In the genomic region with DNA sequence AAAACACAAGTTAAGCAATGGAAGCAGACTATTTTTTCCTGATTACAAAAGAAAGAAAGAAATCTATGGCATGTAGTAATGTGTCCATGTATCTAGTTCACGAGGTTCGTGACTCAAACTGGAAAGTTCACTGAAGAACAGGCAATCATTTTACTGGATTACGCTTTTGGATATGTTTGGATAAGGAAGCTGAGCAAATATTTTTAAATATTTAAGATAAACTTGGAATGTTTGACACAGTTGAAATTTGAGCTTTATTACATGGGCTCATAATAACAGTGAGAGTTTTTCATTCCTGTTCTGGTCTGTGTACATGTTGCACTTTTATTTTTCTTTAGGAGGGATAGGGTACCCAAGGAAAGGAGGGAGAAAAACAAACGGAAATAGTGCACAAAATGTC, we compare ENCODE assay signal across 12 cellular contexts.
A peak's percentile ranks its signal among the peaks of the same experiment; 100 is the strongest.
DNase-seq lines count a peak whose midpoint lies in the region; ATAC-seq, FAIRE-seq and TF ChIP-seq lines count a peak whose summit lies in the region.
"Had no signal": no experiment of that assay in that cellular context is flagged by ENCODE, and none has a peak within 500 bp of the region (broad histone marks: within the 10 kb centered on the region; RNA-seq: fewer than 3 reads in every experiment).

No MANE protein-coding gene starts in this region.

- no peak overlapping the region for H3K27ac ChIP-seq in SK-N-SH (ENCODE audit: low read depth in 2 of 2, low read length in 1 of 2)
- peak overlapping the region; percentile 72 for H3K27ac ChIP-seq in astrocyte (ENCODE audit: low read depth, low read length)
- H3K27ac ChIP-seq in kidney (ENCODE audit: low read depth in 2 of 2, low read length in 2 of 2): no peak overlapping the region
- H3K27ac ChIP-seq in thoracic aorta: peak overlapping the region; percentile 42 to 45

- peaks cover 16% of the 10 kb centered on the region for H3K4me1 Mint-ChIP-seq in astrocyte (ENCODE audit: low read depth, unreplicated experiment)
- no peaks in the 10 kb centered on the region for H3K4me1 Mint-ChIP-seq in T-helper 2 cell treated with Interferon-gamma antibody and Interleukin-4, amounts not matched to agents 5 μg/mL and 100 μg/mL, for 36 hours (ENCODE audit: low read depth)

- POLR2A ChIA-PET in SK-N-SH (lab: Yijun Ruan, JAX): no interaction called here

- no peaks in the 10 kb centered on the region for H3K36me3 ChIP-seq in SK-N-SH (replicated peaks in 1 of 2; ENCODE audit: control insufficient read depth in 1 of 2, insufficient read depth in 2 of 2, low read length in 1 of 2)
- H3K36me3 ChIP-seq in astrocyte (ENCODE audit: insufficient read depth, low read length): no peaks in the 10 kb centered on the region
- H3K36me3 ChIP-seq in kidney (ENCODE audit: control insufficient read depth in 1 of 2, insufficient read depth in 2 of 2, low read length in 2 of 2): no peaks in the 10 kb centered on the region
- no peaks in the 10 kb centered on the region for H3K36me3 ChIP-seq in thoracic aorta

- no peak for TF ChIP-seq RAD21 in SK-N-SH (IDR thresholded peaks at IDR 0.05; ENCODE audit: low read length)

- H3K4me1 ChIP-seq in SK-N-SH (ENCODE audit: control insufficient read depth in 1 of 2, insufficient read depth in 2 of 2, low read depth in 1 of 2, low read length in 1 of 2) (peaks cover 0 to 5% of the 10 kb centered on the region in 2 experiments; a peak in 1 of 4 replicates), astrocyte (ENCODE audit: insufficient read depth, low read length) (peaks cover 24% of the 10 kb centered on the region), kidney (ENCODE audit: control insufficient read depth in 1 of 2, insufficient read depth in 1 of 2, low read depth in 1 of 2, low read length in 2 of 2) (no peaks in the 10 kb centered on the region), thoracic aorta (ENCODE audit: control insufficient read depth in 1 of 2, low read depth in 2 of 2) (peaks cover 14 to 46% of the 10 kb centered on the region in 2 donors)

- no peak overlapping the region for H3K4me2 ChIP-seq in SK-N-SH
- peak overlapping the region; percentile 1 for H3K4me2 ChIP-seq in astrocyte (ENCODE audit: low read length)

- H3K27me3 Mint-ChIP-seq in astrocyte (ENCODE audit: low read depth, unreplicated experiment): no peaks in the 10 kb centered on the region
- H3K27me3 Mint-ChIP-seq in T-helper 2 cell treated with Interferon-gamma antibody and Interleukin-4, amounts not matched to agents 5 μg/mL and 100 μg/mL, for 36 hours (ENCODE audit: low read depth): no peaks in the 10 kb centered on the region
- H3K27me3 Mint-ChIP-seq: natural killer cell treated with Interleukin-12 subunit alpha and Interleukin-12 subunit beta and Interleukin-15 and Interleukin-18, amount 100 ng/mL, for 72 hours had no signal

- H2AFZ ChIP-seq in SK-N-SH (ENCODE audit: low read depth) (no peak overlapping the region), astrocyte (ENCODE audit: low read depth, low read length) (no peak overlapping the region)

- H3K9me3 Mint-ChIP-seq in astrocyte (ENCODE audit: unreplicated experiment): peaks cover 3% of the 10 kb centered on the region
- no peaks in the 10 kb centered on the region for H3K9me3 Mint-ChIP-seq in T-helper 2 cell treated with Interferon-gamma antibody and Interleukin-4, amounts not matched to agents 5 μg/mL and 100 μg/mL, for 36 hours

- H3K4me3 ChIP-seq in SK-N-SH (ENCODE audit: low read depth in 2 of 2, low read length in 1 of 2) (no peak overlapping the region), astrocyte (ENCODE audit: insufficient read depth, low read depth, low read length) (no peak overlapping the region), kidney (ENCODE audit: low read length in 2 of 2) (no peak overlapping the region), thoracic aorta (peak overlapping the region; percentile 19)

- no peak overlapping the region for H3K27ac Mint-ChIP-seq in astrocyte (ENCODE audit: unreplicated experiment)
- no peak overlapping the region for H3K27ac Mint-ChIP-seq in T-helper 2 cell treated with Interferon-gamma antibody and Interleukin-4, amounts not matched to agents 5 μg/mL and 100 μg/mL, for 36 hours
- H3K27ac Mint-ChIP-seq: natural killer cell treated with Interleukin-12 subunit alpha and Interleukin-12 subunit beta and Interleukin-15 and Interleukin-18, amount 100 ng/mL, for 72 hours had no signal

- H3K9ac ChIP-seq in SK-N-SH (no peak overlapping the region), astrocyte (ENCODE audit: low read length) (peak overlapping the region; percentile 48), kidney (ENCODE audit: low read length in 2 of 2) (no peak overlapping the region)

- H4K20me1 ChIP-seq in SK-N-SH (ENCODE audit: insufficient read depth) (no peaks in the 10 kb centered on the region), astrocyte (ENCODE audit: insufficient read depth, low read length) (no peaks in the 10 kb centered on the region)

- no peaks in the 10 kb centered on the region for H3K36me3 Mint-ChIP-seq in astrocyte (ENCODE audit: low read depth, unreplicated experiment)
- no peaks in the 10 kb centered on the region for H3K36me3 Mint-ChIP-seq in T-helper 2 cell treated with Interferon-gamma antibody and Interleukin-4, amounts not matched to agents 5 μg/mL and 100 μg/mL, for 36 hours (ENCODE audit: low read depth)
- H3K36me3 Mint-ChIP-seq: natural killer cell treated with Interleukin-12 subunit alpha and Interleukin-12 subunit beta and Interleukin-15 and Interleukin-18, amount 100 ng/mL, for 72 hours had no signal

- no peaks in the 10 kb centered on the region for H3K27me3 ChIP-seq in SK-N-SH (ENCODE audit: insufficient read depth)
- H3K27me3 ChIP-seq in astrocyte (ENCODE audit: insufficient read depth, low read length): no peaks in the 10 kb centered on the region
- no peaks in the 10 kb centered on the region for H3K27me3 ChIP-seq in thoracic aorta (replicated peaks; ENCODE audit: insufficient read depth)

- H3F3A ChIP-seq in SK-N-SH (replicated peaks; ENCODE audit: insufficient read depth): no peaks in the 10 kb centered on the region

- 64% methylated on average over 4 of the region's 4 CpGs for WGBS in SK-N-SH (ENCODE audit: low lambda C conversion rate)

- ATAC-seq in SK-N-SH treated with all-trans-retinoic acid at 6 μM for 48 hours: no peak
- no peak for ATAC-seq in thoracic aorta (ENCODE audit: insufficient number of reproducible peaks, low FRiP score, low read depth)
- ATAC-seq: HCT116; natural killer cell treated with Interleukin-12 subunit alpha and Interleukin-12 subunit beta and Interleukin-15 and Interleukin-18, amount 100 ng/mL, for 72 hours had no signal

- TF ChIP-seq CTCF in SK-N-SH (IDR thresholded peaks at IDR 0.05) (no peak), astrocyte (IDR thresholded peaks at IDR 0.05; ENCODE audit: insufficient read depth, low read depth, low read length) (no peak), kidney (IDR thresholded peaks at IDR 0.05; ENCODE audit: borderline replicate concordance, extremely low read depth, insufficient read depth) (no peak), thoracic aorta (IDR thresholded peaks at IDR 0.05) (no peak)

- no peak overlapping the region for H3K4me3 Mint-ChIP-seq in astrocyte (ENCODE audit: unreplicated experiment)
- no peak overlapping the region for H3K4me3 Mint-ChIP-seq in T-helper 2 cell treated with Interferon-gamma antibody and Interleukin-4, amounts not matched to agents 5 μg/mL and 100 μg/mL, for 36 hours
- H3K4me3 Mint-ChIP-seq: natural killer cell treated with Interleukin-12 subunit alpha and Interleukin-12 subunit beta and Interleukin-15 and Interleukin-18, amount 100 ng/mL, for 72 hours had no signal

- FAIRE-seq in astrocyte (lab: Jason Lieb, UNC) (no peak), kidney (lab: Jason Lieb, UNC) (peak; percentile 37)

- H3K9me2 ChIP-seq in SK-N-SH: no peaks in the 10 kb centered on the region

- DNase-seq in SK-N-SH: no peak
- DNase-seq in astrocyte (ENCODE audit: low read depth): peak; percentile 75
- no peak for DNase-seq in kidney
- no peak for DNase-seq in thoracic aorta (ENCODE audit: low spot score)
- DNase-seq in GOT3 (lab: John Stamatoyannopoulos, UW): no peak
- DNase-seq in T-helper 2 cell treated with Interferon-gamma antibody and Interleukin-4, amounts not matched to agents 5 μg/mL and 100 μg/mL, for 36 hours (ENCODE audit: low spot score): no peak
- DNase-seq in cortex of kidney (lab: John Stamatoyannopoulos, UW): no peak
- DNase-seq: activated T-cell treated with anti-CD3 and anti-CD28 coated beads, Interleukin-2, amount 50 U/mL, for 1 hour; NCI-H187 had no signal

- CTCF ChIA-PET in SK-N-SH (lab: Yijun Ruan, JAX): interaction anchor here (0.5 to 0.6 kb wide), 2 partner anchors 698 to 1881 kb away, joined by 3 read pairs; no protein-coding TSS in a partner anchor

- TF ChIP-seq EP300 in SK-N-SH (IDR thresholded peaks at IDR 0.05; ENCODE audit: borderline replicate concordance in 1 of 2, low read depth in 1 of 2, low read length in 1 of 2): no peak

- H3K79me2 ChIP-seq in SK-N-SH (ENCODE audit: insufficient read depth): no peaks in the 10 kb centered on the region
- no peaks in the 10 kb centered on the region for H3K79me2 ChIP-seq in astrocyte (ENCODE audit: insufficient read depth, low read length)

- intact Hi-C loops in kidney (cut with DNase I): no loop called here

- no peaks in the 10 kb centered on the region for H3K9me3 ChIP-seq in SK-N-SH
- H3K9me3 ChIP-seq in astrocyte (ENCODE audit: insufficient read depth, low read depth, low read length): no peaks in the 10 kb centered on the region
- H3K9me3 ChIP-seq in kidney (ENCODE audit: control insufficient read depth in 1 of 2, low read length in 2 of 2): no peaks in the 10 kb centered on the region
- no peaks in the 10 kb centered on the region for H3K9me3 ChIP-seq in thoracic aorta

TF ChIP-seq in SK-N-SH treated with all-trans-retinoic acid at 6 μM for 48 hours, 23 proteins besides CTCF, POLR2A, EP300 and RAD21:
- TF ChIP-seq ISL1 (CRISPR knock-in tag; IDR thresholded peaks at IDR 0.05) (peak; percentile 33), SNAI2 (CRISPR knock-in tag; IDR thresholded peaks at IDR 0.05) (no peak)

TF ChIP-seq in SK-N-SH, 30 proteins besides CTCF, POLR2A, EP300 and RAD21 (continues in another document):
- TF ChIP-seq SIN3A (IDR thresholded peaks at IDR 0.05; ENCODE audit: borderline replicate concordance, low read depth, low read length): no peak
- TF ChIP-seq, protein P1, sequence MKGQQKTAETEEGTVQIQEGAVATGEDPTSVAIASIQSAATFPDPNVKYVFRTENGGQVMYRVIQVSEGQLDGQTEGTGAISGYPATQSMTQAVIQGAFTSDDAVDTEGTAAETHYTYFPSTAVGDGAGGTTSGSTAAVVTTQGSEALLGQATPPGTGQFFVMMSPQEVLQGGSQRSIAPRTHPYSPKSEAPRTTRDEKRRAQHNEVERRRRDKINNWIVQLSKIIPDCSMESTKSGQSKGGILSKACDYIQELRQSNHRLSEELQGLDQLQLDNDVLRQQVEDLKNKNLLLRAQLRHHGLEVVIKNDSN (IDR thresholded peaks at IDR 0.05; ENCODE audit: borderline replicate concordance, low read depth): no peak

Comparison
In these comparisons a context has a peak if more than half of its experiments do, and no peak if none do; other contexts are left out.
1. H3K27ac ChIP-seq: peak in astrocyte (single experiment) and thoracic aorta (2 of 2); none in SK-N-SH (0 of 2) and kidney (0 of 2).